ENCODE assay signal across 15 cellular contexts in the genomic region with DNA sequence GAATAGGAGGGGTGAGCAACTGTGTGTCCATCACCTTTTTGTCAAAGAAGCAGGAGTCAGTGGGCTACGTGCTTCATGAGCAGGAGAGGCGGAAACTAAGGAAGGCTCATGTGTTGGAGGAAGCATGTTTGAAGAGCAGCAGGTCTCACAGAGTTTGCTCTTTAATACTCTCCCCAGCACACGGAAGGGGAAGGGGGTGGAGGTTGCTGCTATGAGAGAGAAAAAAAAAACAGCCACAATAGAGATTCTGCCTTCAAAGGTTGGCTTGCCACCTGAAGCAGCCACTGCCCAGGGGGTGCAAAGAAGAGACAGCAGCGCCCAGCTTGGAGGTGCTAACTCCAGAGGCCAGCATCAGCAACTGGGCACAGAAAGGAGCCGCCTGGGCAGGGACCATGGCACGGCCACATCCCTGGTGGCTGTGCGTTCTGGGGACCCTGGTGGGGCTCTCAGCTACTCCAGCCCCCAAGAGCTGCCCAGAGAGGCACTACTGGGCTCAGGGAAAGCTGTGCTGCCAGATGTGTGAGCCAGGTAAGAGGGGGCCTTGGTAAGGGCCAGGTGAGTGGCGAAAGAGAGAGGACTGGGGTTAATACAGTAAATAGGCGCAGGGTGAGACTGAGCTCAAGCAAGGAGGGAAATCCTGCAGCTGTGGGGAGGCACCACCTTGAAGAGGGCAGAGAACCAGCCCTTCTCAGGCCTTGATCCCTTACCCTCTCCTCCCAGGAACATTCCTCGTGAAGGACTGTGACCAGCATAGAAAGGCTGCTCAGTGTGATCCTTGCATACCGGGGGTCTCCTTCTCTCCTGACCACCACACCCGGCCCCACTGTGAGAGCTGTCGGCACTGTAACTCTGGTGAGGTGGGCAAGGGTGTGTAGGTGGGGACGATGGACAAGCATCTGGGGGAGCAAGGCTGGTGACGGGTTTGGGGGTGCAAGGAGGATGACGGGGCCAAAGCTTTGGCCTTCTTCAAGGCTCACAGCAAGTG. TPM values are rescaled to one million over a fixed set of nuclear protein-coding genes. Genes with fewer than 3 reads are reported as not detected.
DNase-seq lines count a peak whose midpoint lies in the region; ATAC-seq, FAIRE-seq and TF ChIP-seq lines count a peak whose summit lies in the region.
"Had no signal": no experiment of that assay in that cellular context is flagged by ENCODE, and none has a peak within 500 bp of the region (broad histone marks: within the 10 kb centered on the region; RNA-seq: fewer than 3 reads in every experiment).

Gene CD27 (plus strand): TSS at position 252 of the 985 bp plus-strand sequence. CDS start 141 bp downstream, at position 393.

- H3K27me3 ChIP-seq in CD8-positive, alpha-beta memory T cell (ENCODE audit: insufficient read depth, low read length, poor library complexity, severe bottlenecking): no peaks in the 10 kb centered on the region
- H3K27me3 ChIP-seq in neural progenitor cell: no peaks in the 10 kb centered on the region
- H3K27me3 ChIP-seq: SJCRH30 had no signal

- H3K9ac ChIP-seq in neural progenitor cell: no peak within 1 kb of the TSS

- peak; percentile 26 for FAIRE-seq in GM19239 (lab: Jason Lieb, UNC)

- no peaks in the 10 kb centered on the region for H3K27me3 Mint-ChIP-seq in CD8-positive, alpha-beta memory T cell
- H3K27me3 Mint-ChIP-seq in activated T-cell treated with anti-CD3 and anti-CD28 coated beads, Interleukin-2, amount 50 U/mL, for 72 hours (ENCODE audit: low read depth): no peaks in the 10 kb centered on the region
- H3K27me3 Mint-ChIP-seq in neural progenitor cell (ENCODE audit: insufficient read depth, low read depth): peaks cover 6% of the 10 kb centered on the region
- no peaks in the 10 kb centered on the region for H3K27me3 Mint-ChIP-seq in nephron progenitor cell (ENCODE audit: low read depth, poor library complexity)

- POLR2A ChIA-PET in CD8-positive, alpha-beta memory T cell (lab: Charles Lee): interaction anchor here (0.8 to 3.1 kb wide), 10 partner anchors 11 to 91 kb away, joined by 3 to 23 read pairs (median 4); partner anchors contain the start of gene VAMP1

- peaks cover 59 to 79% (median 71%) of the 10 kb centered on the region in 3 donors for H3K4me1 Mint-ChIP-seq in CD8-positive, alpha-beta memory T cell
- peaks cover 84% of the 10 kb centered on the region for H3K4me1 Mint-ChIP-seq in activated T-cell treated with anti-CD3 and anti-CD28 coated beads, Interleukin-2, amount 50 U/mL, for 72 hours (ENCODE audit: low read depth)
- H3K4me1 Mint-ChIP-seq in neural progenitor cell (peaks cover 16% of the 10 kb centered on the region), nephron progenitor cell (peaks cover 44% of the 10 kb centered on the region)

- peak within 1 kb of the TSS; percentile 69 for H3K27ac ChIP-seq in CD8-positive, alpha-beta memory T cell (ENCODE audit: low read depth, low read length)
- no peak within 1 kb of the TSS for H3K27ac ChIP-seq in neural progenitor cell
- H3K27ac ChIP-seq: psoas muscle had no signal

- H3K4me3 ChIP-seq in CD8-positive, alpha-beta memory T cell (ENCODE audit: low read length): peak within 1 kb of the TSS; percentile 100
- H3K4me3 ChIP-seq in neural progenitor cell: no peak within 1 kb of the TSS
- H3K4me3 ChIP-seq: psoas muscle, SJCRH30 had no signal

- peaks cover 0 to 35% (median 12%) of the 10 kb centered on the region in 3 donors for H3K36me3 Mint-ChIP-seq in CD8-positive, alpha-beta memory T cell
- peaks cover 9 to 20% of the 10 kb centered on the region in 2 donors for H3K36me3 Mint-ChIP-seq in activated T-cell treated with anti-CD3 and anti-CD28 coated beads, Interleukin-2, amount 50 U/mL, for 72 hours (ENCODE audit: insufficient read depth in 2 of 2)
- no peaks in the 10 kb centered on the region for H3K36me3 Mint-ChIP-seq in neural progenitor cell
- H3K36me3 Mint-ChIP-seq in nephron progenitor cell (ENCODE audit: low read depth): peaks cover 8% of the 10 kb centered on the region

- ATAC-seq in activated T-cell treated with anti-CD3 and anti-CD28 coated beads, Interleukin-2, amount 50 U/mL, for 72 hours (replicated peaks in 1 of 2): peak; percentile 13 to 28
- no peak for ATAC-seq in GM19023 (IDR thresholded peaks at IDR 0.05; ENCODE audit: unreplicated experiment)
- ATAC-seq: left ventricle myocardium superior, psoas muscle had no signal

- CTCF ChIA-PET in CD8-positive, alpha-beta memory T cell (lab: Charles Lee): interaction anchor here (0.6 to 14.0 kb wide), 11 partner anchors 9 to 109 kb away, joined by 3 to 179 read pairs (median 4); partner anchors contain the start of gene VAMP1

- H3K27ac Mint-ChIP-seq in CD8-positive, alpha-beta memory T cell: peak within 1 kb of the TSS; percentile 78 to 99 (median 94)
- peak within 1 kb of the TSS; percentile 93 for H3K27ac Mint-ChIP-seq in activated T-cell treated with anti-CD3 and anti-CD28 coated beads, Interleukin-2, amount 50 U/mL, for 72 hours
- H3K27ac Mint-ChIP-seq in neural progenitor cell (peak within 1 kb of the TSS; percentile 17), nephron progenitor cell (no peak within 1 kb of the TSS)

- TF ChIP-seq CTCF in neural progenitor cell (IDR thresholded peaks at IDR 0.05) (no peak), nephron progenitor cell (IDR thresholded peaks at IDR 0.05) (no peak)

- no peaks in the 10 kb centered on the region for H3K79me2 ChIP-seq in neural progenitor cell (ENCODE audit: low read depth)

- DNase-seq in CD8-positive, alpha-beta memory T cell: peak in 3 of 5 donors; percentile 62 to 70 (median 66)
- no peak for DNase-seq in GM19239 (ENCODE audit: insufficient read length, low spot score)
- peak in 1 of 2 donors; percentile 23 for DNase-seq in activated T-cell treated with anti-CD3 and anti-CD28 coated beads, Interleukin-2, amount 50 U/mL, for 72 hours
- DNase-seq in neural progenitor cell (ENCODE audit: low spot score): no peak
- no peak for DNase-seq in nephron progenitor cell
- DNase-seq in CD1c-positive myeloid dendritic cell (ENCODE audit: extremely low spot score): no peak
- no peak for DNase-seq in NCI-H2107 (lab: John Stamatoyannopoulos, UW)
- DNase-seq: Calu3, foreskin melanocyte, left ventricle myocardium superior, NCI-H2227 treated with DMSO at 0.1 percent for 48 hours, psoas muscle, SJCRH30 had no signal

- peak within 1 kb of the TSS; percentile 92 to 100 (median 98) for H3K4me3 Mint-ChIP-seq in CD8-positive, alpha-beta memory T cell
- H3K4me3 Mint-ChIP-seq in activated T-cell treated with anti-CD3 and anti-CD28 coated beads, Interleukin-2, amount 50 U/mL, for 72 hours: peak within 1 kb of the TSS; percentile 94 to 99
- H3K4me3 Mint-ChIP-seq in neural progenitor cell (peak within 1 kb of the TSS; percentile 6), nephron progenitor cell (no peak within 1 kb of the TSS)

- peaks cover 3% of the 10 kb centered on the region for H3F3A ChIP-seq in neural progenitor cell (ENCODE audit: low read depth)

- H3K9me3 Mint-ChIP-seq in CD8-positive, alpha-beta memory T cell: no peaks in the 10 kb centered on the region
- H3K9me3 Mint-ChIP-seq in activated T-cell treated with anti-CD3 and anti-CD28 coated beads, Interleukin-2, amount 50 U/mL, for 72 hours: no peaks in the 10 kb centered on the region
- H3K9me3 Mint-ChIP-seq in neural progenitor cell (no peaks in the 10 kb centered on the region), nephron progenitor cell (no peaks in the 10 kb centered on the region)

- no peak within 1 kb of the TSS for H3K4me2 ChIP-seq in neural progenitor cell

- peaks cover 34% of the 10 kb centered on the region for H3K4me1 ChIP-seq in CD8-positive, alpha-beta memory T cell (ENCODE audit: insufficient read depth, low read length)
- peaks cover 4% of the 10 kb centered on the region for H3K4me1 ChIP-seq in neural progenitor cell
- H3K4me1 ChIP-seq: psoas muscle had no signal

- H4K20me1 ChIP-seq in neural progenitor cell (ENCODE audit: low read depth): no peaks in the 10 kb centered on the region

- H3K9me3 ChIP-seq in CD8-positive, alpha-beta memory T cell (ENCODE audit: low read length): no peaks in the 10 kb centered on the region
- no peaks in the 10 kb centered on the region for H3K9me3 ChIP-seq in neural progenitor cell (ENCODE audit: low read depth)
- H3K9me3 ChIP-seq: psoas muscle, SJCRH30 had no signal

- H3K36me3 ChIP-seq in CD8-positive, alpha-beta memory T cell (ENCODE audit: insufficient read depth, low read length): peaks cover 5% of the 10 kb centered on the region
- no peaks in the 10 kb centered on the region for H3K36me3 ChIP-seq in neural progenitor cell
- H3K36me3 ChIP-seq: SJCRH30 had no signal

- H2AFZ ChIP-seq in neural progenitor cell (replicated peaks): no peak within 1 kb of the TSS

RNA-seq across cellular contexts. Expression of gene CD27, which starts in this region (rescaled TPM):
- total RNA-seq in CD8-positive, alpha-beta memory T cell: 100 to 1,000 TPM; 110 to 111 TPM
- polyA plus RNA-seq in CD8-positive, alpha-beta memory T cell: 470 TPM
- total RNA-seq in activated T-cell treated with anti-CD3 and anti-CD28 coated beads, Interleukin-2, amount 50 U/mL, for 72 hours: 10 to 100 TPM; 53.1 to 90.5 TPM
- total RNA-seq in neural progenitor cell (ENCODE audit: low replicate concordance): 0.43 TPM in 1 of 2 replicates, not detected in the other
- total RNA-seq: Calu3, cerebellum had no signal

Comparison
In these comparisons a context has a peak if more than half of its experiments do, and no peak if none do; other contexts are left out.
1. RNA of gene CD27 (total RNA-seq): 110 to 111 TPM in CD8-positive, alpha-beta memory T cell and 53.1 to 90.5 TPM in activated T-cell treated with anti-CD3 and anti-CD28 coated beads, Interleukin-2, amount 50 U/mL, for 72 hours; 0.43 TPM in neural progenitor cell; every median in the first group is over 10 times any median in the second.
2. DNase-seq: peak in CD8-positive, alpha-beta memory T cell (3 of 5); none in GM19239 (single experiment), neural progenitor cell (single experiment), nephron progenitor cell (single experiment), CD1c-positive myeloid dendritic cell (single experiment) and NCI-H2107 (single experiment).